1 cellular context compared by ENCODE assay signal in genomic region chr2:25165992-25166618, GRCh38.
TF ChIP-seq lines count a peak whose summit lies in the region.

No MANE protein-coding gene starts in this region.

TF ChIP-seq in HepG2, 621 proteins besides CTCF, POLR2A, EP300 and RAD21 (continued from another document and continues in another):
- TF ChIP-seq ZNF687 (CRISPR knock-in tag; IDR thresholded peaks at IDR 0.05) (peak; percentile 17; the same call in 1 of the 2 replicates), ZNF224 (CRISPR knock-in tag; IDR thresholded peaks at IDR 0.05) (no peak), E2F1 (CRISPR knock-in tag; IDR thresholded peaks at IDR 0.05) (no peak), ZNF138 (CRISPR knock-in tag; IDR thresholded peaks at IDR 0.05; ENCODE audit: low read depth) (no peak), ZBTB10 (CRISPR knock-in tag; IDR thresholded peaks at IDR 0.05; ENCODE audit: borderline replicate concordance) (no peak), NAIF1 (CRISPR knock-in tag; IDR thresholded peaks at IDR 0.05; ENCODE audit: borderline replicate concordance) (no peak), ZNF260 (CRISPR knock-in tag; IDR thresholded peaks at IDR 0.05; ENCODE audit: borderline replicate concordance, low read depth) (no peak), ZNF18 (CRISPR knock-in tag; IDR thresholded peaks at IDR 0.05; ENCODE audit: insufficient replicate concordance) (no peak), ZNF792 (CRISPR knock-in tag; IDR thresholded peaks at IDR 0.05) (0 out of 2 replicates have a peak, but pooled peaks have one; percentile 22), SALL1 (CRISPR knock-in tag; IDR thresholded peaks at IDR 0.05) (peak; percentile 33; the same call in 1 of the 2 replicates), FOXC1 (CRISPR knock-in tag; IDR thresholded peaks at IDR 0.05; ENCODE audit: borderline replicate concordance) (no peak), KDM2A (CRISPR knock-in tag; IDR thresholded peaks at IDR 0.05; ENCODE audit: borderline replicate concordance, low read depth) (peak; percentile 35; the same call in 1 of the 2 replicates), ZFP37 (CRISPR knock-in tag; IDR thresholded peaks at IDR 0.05; ENCODE audit: borderline replicate concordance) (no peak), ZNF790 (CRISPR knock-in tag; IDR thresholded peaks at IDR 0.05; ENCODE audit: borderline replicate concordance) (no peak), MTF1 (CRISPR knock-in tag; IDR thresholded peaks at IDR 0.05) (no peak), ZNF251 (CRISPR knock-in tag; IDR thresholded peaks at IDR 0.05) (no peak), REPIN1 (CRISPR knock-in tag; IDR thresholded peaks at IDR 0.05; ENCODE audit: borderline replicate concordance, low read depth) (no peak), JUND (CRISPR knock-in tag; IDR thresholded peaks at IDR 0.05) (no peak), ZNF780A (CRISPR knock-in tag; IDR thresholded peaks at IDR 0.05) (no peak), GPN1 (CRISPR knock-in tag; IDR thresholded peaks at IDR 0.05; ENCODE audit: borderline replicate concordance) (no peak), ZFX (CRISPR knock-in tag; IDR thresholded peaks at IDR 0.05; ENCODE audit: low read depth) (peak; percentile 28; the same call in 1 of the 2 replicates)
- TF ChIP-seq, protein P1, sequence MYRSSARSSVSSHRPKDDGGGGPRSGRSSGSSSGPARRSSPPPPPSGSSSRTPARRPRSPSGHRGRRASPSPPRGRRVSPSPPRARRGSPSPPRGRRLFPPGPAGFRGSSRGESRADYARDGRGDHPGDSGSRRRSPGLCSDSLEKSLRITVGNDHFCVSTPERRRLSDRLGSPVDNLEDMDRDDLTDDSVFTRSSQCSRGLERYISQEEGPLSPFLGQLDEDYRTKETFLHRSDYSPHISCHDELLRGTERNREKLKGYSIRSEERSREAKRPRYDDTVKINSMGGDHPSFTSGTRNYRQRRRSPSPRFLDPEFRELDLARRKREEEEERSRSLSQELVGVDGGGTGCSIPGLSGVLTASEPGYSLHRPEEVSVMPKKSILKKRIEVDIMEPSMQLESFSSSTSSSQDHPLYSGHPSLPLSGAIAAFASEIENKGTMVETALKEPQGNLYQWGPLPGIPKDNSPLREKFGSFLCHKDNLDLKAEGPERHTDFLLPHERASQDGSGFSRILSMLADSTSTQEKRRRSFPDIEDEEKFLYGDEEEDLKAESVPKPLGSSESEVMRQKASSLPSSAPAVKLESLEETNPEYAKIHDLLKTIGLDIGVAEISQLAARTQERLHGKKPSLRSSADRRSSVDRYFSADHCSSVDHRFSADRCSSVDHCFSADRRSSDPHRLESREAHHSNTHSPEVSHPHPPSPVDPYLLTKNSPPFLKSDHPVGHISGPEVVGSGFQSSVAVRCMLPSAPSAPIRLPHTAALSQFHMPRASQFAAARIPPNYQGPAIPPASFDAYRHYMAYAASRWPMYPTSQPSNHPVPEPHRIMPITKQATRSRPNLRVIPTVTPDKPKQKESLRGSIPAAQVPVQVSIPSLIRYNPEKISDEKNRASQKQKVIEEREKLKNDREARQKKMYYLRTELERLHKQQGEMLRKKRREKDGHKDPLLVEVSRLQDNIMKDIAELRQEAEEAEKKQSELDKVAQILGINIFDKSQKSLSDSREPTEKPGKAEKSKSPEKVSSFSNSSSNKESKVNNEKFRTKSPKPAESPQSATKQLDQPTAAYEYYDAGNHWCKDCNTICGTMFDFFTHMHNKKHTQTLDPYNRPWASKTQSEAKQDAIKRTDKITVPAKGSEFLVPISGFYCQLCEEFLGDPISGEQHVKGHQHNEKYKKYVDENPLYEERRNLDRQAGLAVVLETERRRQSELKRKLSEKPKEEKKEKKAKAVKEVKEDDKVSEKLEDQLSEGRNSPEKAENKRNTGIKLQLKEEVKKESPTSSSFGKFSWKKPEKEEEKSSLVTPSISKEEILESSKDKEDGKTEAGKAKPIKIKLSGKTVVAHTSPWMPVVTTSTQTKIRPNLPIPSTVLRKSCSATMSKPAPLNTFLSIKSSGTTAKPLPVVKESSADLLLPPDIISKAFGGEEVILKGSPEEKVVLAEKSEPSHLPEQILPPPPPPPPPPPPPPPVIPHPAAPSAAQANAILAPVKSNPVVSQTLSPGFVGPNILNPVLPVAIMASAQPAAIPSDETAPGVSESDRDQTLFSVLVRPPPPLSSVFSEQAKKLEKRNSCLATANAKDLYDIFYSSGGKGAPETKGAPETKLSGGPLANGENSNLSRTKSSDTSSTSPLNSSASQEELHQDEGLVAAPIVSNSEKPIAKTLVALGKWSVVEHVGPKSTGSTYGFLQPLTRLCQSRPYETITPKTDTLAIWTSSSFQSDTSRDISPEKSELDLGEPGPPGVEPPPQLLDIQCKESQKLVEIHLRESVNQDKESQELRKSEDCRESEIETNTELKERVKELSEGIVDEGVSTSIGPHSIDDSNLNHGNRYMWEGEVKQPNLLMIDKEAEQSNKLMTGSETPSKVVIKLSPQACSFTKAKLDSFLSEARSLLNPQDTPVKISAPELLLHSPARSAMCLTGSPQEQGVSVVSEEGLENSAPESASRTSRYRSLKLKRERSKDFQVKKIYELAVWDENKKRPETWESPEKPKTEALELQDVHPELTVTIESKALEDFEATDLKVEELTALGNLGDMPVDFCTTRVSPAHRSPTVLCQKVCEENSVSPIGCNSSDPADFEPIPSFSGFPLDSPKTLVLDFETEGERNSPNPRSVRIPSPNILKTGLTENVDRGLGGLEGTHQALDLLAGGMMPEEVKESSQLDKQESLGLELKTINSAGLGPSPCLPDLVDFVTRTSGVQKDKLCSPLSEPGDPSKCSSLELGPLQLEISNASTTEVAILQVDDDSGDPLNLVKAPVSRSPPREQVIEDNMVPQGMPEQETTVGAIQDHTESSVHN (CRISPR knock-in tag; IDR thresholded peaks at IDR 0.05), result no peak
- TF ChIP-seq, protein P2, sequence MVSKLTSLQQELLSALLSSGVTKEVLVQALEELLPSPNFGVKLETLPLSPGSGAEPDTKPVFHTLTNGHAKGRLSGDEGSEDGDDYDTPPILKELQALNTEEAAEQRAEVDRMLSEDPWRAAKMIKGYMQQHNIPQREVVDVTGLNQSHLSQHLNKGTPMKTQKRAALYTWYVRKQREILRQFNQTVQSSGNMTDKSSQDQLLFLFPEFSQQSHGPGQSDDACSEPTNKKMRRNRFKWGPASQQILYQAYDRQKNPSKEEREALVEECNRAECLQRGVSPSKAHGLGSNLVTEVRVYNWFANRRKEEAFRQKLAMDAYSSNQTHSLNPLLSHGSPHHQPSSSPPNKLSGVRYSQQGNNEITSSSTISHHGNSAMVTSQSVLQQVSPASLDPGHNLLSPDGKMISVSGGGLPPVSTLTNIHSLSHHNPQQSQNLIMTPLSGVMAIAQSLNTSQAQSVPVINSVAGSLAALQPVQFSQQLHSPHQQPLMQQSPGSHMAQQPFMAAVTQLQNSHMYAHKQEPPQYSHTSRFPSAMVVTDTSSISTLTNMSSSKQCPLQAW (CRISPR knock-in tag; IDR thresholded peaks at IDR 0.05), result no peak
- TF ChIP-seq, protein P3, sequence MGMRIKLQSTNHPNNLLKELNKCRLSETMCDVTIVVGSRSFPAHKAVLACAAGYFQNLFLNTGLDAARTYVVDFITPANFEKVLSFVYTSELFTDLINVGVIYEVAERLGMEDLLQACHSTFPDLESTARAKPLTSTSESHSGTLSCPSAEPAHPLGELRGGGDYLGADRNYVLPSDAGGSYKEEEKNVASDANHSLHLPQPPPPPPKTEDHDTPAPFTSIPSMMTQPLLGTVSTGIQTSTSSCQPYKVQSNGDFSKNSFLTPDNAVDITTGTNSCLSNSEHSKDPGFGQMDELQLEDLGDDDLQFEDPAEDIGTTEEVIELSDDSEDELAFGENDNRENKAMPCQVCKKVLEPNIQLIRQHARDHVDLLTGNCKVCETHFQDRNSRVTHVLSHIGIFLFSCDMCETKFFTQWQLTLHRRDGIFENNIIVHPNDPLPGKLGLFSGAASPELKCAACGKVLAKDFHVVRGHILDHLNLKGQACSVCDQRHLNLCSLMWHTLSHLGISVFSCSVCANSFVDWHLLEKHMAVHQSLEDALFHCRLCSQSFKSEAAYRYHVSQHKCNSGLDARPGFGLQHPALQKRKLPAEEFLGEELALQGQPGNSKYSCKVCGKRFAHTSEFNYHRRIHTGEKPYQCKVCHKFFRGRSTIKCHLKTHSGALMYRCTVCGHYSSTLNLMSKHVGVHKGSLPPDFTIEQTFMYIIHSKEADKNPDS (CRISPR knock-in tag; IDR thresholded peaks at IDR 0.05), result no peak
- TF ChIP-seq, protein P4, sequence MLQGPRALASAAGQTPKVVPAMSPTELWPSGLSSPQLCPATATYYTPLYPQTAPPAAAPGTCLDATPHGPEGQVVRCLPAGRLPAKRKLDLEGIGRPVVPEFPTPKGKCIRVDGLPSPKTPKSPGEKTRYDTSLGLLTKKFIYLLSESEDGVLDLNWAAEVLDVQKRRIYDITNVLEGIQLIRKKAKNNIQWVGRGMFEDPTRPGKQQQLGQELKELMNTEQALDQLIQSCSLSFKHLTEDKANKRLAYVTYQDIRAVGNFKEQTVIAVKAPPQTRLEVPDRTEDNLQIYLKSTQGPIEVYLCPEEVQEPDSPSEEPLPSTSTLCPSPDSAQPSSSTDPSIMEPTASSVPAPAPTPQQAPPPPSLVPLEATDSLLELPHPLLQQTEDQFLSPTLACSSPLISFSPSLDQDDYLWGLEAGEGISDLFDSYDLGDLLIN (CRISPR knock-in tag; IDR thresholded peaks at IDR 0.05; ENCODE audit: borderline replicate concordance), result no peak
- TF ChIP-seq, protein P5, sequence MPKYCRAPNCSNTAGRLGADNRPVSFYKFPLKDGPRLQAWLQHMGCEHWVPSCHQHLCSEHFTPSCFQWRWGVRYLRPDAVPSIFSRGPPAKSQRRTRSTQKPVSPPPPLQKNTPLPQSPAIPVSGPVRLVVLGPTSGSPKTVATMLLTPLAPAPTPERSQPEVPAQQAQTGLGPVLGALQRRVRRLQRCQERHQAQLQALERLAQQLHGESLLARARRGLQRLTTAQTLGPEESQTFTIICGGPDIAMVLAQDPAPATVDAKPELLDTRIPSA (CRISPR knock-in tag; IDR thresholded peaks at IDR 0.05; ENCODE audit: borderline replicate concordance), result no peak
- TF ChIP-seq, protein P6, sequence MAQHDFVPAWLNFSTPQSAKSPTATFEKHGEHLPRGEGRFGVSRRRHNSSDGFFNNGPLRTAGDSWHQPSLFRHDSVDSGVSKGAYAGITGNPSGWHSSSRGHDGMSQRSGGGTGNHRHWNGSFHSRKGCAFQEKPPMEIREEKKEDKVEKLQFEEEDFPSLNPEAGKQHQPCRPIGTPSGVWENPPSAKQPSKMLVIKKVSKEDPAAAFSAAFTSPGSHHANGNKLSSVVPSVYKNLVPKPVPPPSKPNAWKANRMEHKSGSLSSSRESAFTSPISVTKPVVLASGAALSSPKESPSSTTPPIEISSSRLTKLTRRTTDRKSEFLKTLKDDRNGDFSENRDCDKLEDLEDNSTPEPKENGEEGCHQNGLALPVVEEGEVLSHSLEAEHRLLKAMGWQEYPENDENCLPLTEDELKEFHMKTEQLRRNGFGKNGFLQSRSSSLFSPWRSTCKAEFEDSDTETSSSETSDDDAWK (CRISPR knock-in tag; IDR thresholded peaks at IDR 0.05), result no peak
